Comparison of ENCODE assay signal across 9 cellular contexts in genomic region chr6:19837511-19838441, GRCh38. TPM values are rescaled to one million over a fixed set of nuclear protein-coding genes. Genes with fewer than 3 reads are reported as not detected.
DNase-seq lines count a peak whose midpoint lies in the region; ATAC-seq, FAIRE-seq and TF ChIP-seq lines count a peak whose summit lies in the region.
"Had no signal": no experiment of that assay in that cellular context is flagged by ENCODE, and none has a peak within 500 bp of the region (broad histone marks: within the 10 kb centered on the region; RNA-seq: fewer than 3 reads in every experiment).

No MANE protein-coding gene starts in this region.

- H3K4me1 ChIP-seq in kidney (ENCODE audit: control insufficient read depth in 1 of 2, insufficient read depth in 1 of 2, low read depth in 1 of 2, low read length in 2 of 2) (peaks cover 0 to 5% of the 10 kb centered on the region in 2 donors), thymus (ENCODE audit: control insufficient read depth, insufficient read depth, low read length) (no peaks in the 10 kb centered on the region)

- H3K36me3 Mint-ChIP-seq in MCF 10A (ENCODE audit: insufficient read depth, unreplicated experiment): no peaks in the 10 kb centered on the region

- H3K27me3 Mint-ChIP-seq in MCF 10A (ENCODE audit: insufficient read depth, unreplicated experiment): peaks cover 67% of the 10 kb centered on the region

- 4% methylated on average over 122 of the region's 122 CpGs for WGBS in thymus

- no TSS peak for BruUV-seq in MCF 10A (replicated peaks; lab: Mats Ljungman, UMichigan)

- H3K36me3 ChIP-seq in kidney (ENCODE audit: control insufficient read depth in 1 of 2, insufficient read depth in 2 of 2, low read length in 2 of 2): no peaks in the 10 kb centered on the region
- H3K36me3 ChIP-seq in thymus (ENCODE audit: control insufficient read depth, insufficient read depth): no peaks in the 10 kb centered on the region

- POLR2A ChIA-PET in MCF 10A (lab: Yijun Ruan, JAX): no interaction called here

- H3K4me3 ChIP-seq in kidney (ENCODE audit: low read length in 2 of 2) (peak overlapping the region; percentile 86 to 91), thymus (ENCODE audit: low read length) (peak overlapping the region; percentile 32)

- H3K4me1 Mint-ChIP-seq in MCF 10A (ENCODE audit: insufficient read depth, unreplicated experiment): peaks cover 6% of the 10 kb centered on the region

- H3K27ac ChIP-seq in kidney (ENCODE audit: low read depth in 2 of 2, low read length in 2 of 2) (peak overlapping the region; percentile 92 to 93), thymus (ENCODE audit: low read depth) (peak overlapping the region; percentile 42)

- peaks cover 49% of the 10 kb centered on the region for H3K27me3 ChIP-seq in thymus (ENCODE audit: control insufficient read depth, insufficient read depth)

- H3K9me3 Mint-ChIP-seq in MCF 10A (ENCODE audit: unreplicated experiment): no peaks in the 10 kb centered on the region

- no peak for TF ChIP-seq CTCF in MCF 10A (IDR thresholded peaks at IDR 0.05; ENCODE audit: unreplicated experiment)
- TF ChIP-seq CTCF in kidney (IDR thresholded peaks at IDR 0.05; ENCODE audit: borderline replicate concordance, extremely low read depth, insufficient read depth): no peak

- intact Hi-C loops in MCF 10A (cut with micrococcal nuclease): no loop called here
- intact Hi-C loops in kidney (cut with DNase I): no loop called here

- ATAC-seq in GM19397 (IDR thresholded peaks at IDR 0.05; ENCODE audit: unreplicated experiment) (no peak), HG02642 (IDR thresholded peaks at IDR 0.05; ENCODE audit: poor library complexity, unreplicated experiment) (no peak)

- H3K9me3 ChIP-seq in kidney (ENCODE audit: control insufficient read depth in 1 of 2, low read length in 2 of 2): no peaks in the 10 kb centered on the region
- H3K9me3 ChIP-seq in thymus (ENCODE audit: control insufficient read depth): peaks cover 7% of the 10 kb centered on the region

- H3K27ac Mint-ChIP-seq in MCF 10A (ENCODE audit: low read depth, unreplicated experiment): no peak overlapping the region

- H3K4me3 Mint-ChIP-seq in MCF 10A (ENCODE audit: unreplicated experiment): peak overlapping the region; percentile 57

- H3K9ac ChIP-seq in kidney (ENCODE audit: low read length in 2 of 2): peak overlapping the region; percentile 86 to 94

- CTCF ChIA-PET in MCF 10A (lab: Yijun Ruan, JAX): no interaction called here

- DNase-seq in SHP77 (lab: John Stamatoyannopoulos, UW): peak; percentile 42 to 44
- DNase-seq in SHP77 treated with DMSO at 0.1 percent for 48 hours (lab: John Stamatoyannopoulos, UW): no peak
- DNase-seq in MCF 10A (ENCODE audit: unreplicated experiment): no peak
- DNase-seq in kidney: peak; percentile 84
- no peak for DNase-seq in stimulated activated naive CD4-positive, alpha-beta T cell (lab: John Stamatoyannopoulos, UW)

- no peak for FAIRE-seq in kidney (lab: Jason Lieb, UNC)

RNA-seq across cellular contexts. Expression of gene ID4, which starts 0.6 kb away (rescaled TPM):
- not detected in 2 replicates for total RNA-seq in MCF 10A (2022)
- total RNA-seq in kidney: 60.4 TPM
- polyA plus RNA-seq in kidney (ENCODE audit: insufficient read depth, low read depth, low replicate concordance): 17.9 TPM
- 10.9 TPM for polyA plus RNA-seq in thymus
- total RNA-seq: activated CD8-positive, alpha-beta memory T cell treated with anti-CD3 and anti-CD28 coated beads for 36 hours had no signal

Comparison
In these comparisons a context has a peak if more than half of its experiments do, and no peak if none do; other contexts are left out.
1. DNase-seq: peak in SHP77 (2 of 2) and kidney (single experiment); none in SHP77 treated with DMSO at 0.1 percent for 48 hours (single experiment), MCF 10A (single experiment) and stimulated activated naive CD4-positive, alpha-beta T cell (0 of 6).
2. RNA of gene ID4, which starts 0.6 kb away (total RNA-seq): 60.4 TPM in kidney (single experiment); not detected in MCF 10A; every median in the first group is over 10 times any median in the second.